In genomic region chr1:89804646-89805237, GRCh38 we compare ENCODE assay signal across 8 cellular contexts. TPM values are rescaled to one million over a fixed set of nuclear protein-coding genes. Genes with fewer than 3 reads are reported as not detected.
DNase-seq lines count a peak whose midpoint lies in the region; ATAC-seq and TF ChIP-seq lines count a peak whose summit lies in the region.

No MANE protein-coding gene starts in this region.

- TF ChIP-seq POLR2A in testis (IDR thresholded peaks at IDR 0.05), result no peak

- H3K4me1 Mint-ChIP-seq in activated T-helper 1 cell treated with anti-CD3 and anti-CD28 coated beads, Interleukin-12 subunit alpha, Interleukin-12 subunit beta, Interleukin-2, Interleukin-4 antibody, amounts not matched to agents 30 ng/mL and 10 ng/mL and 1 ng/mL, durations not matched to agents 14 hours and 24 hours and 36 hours (ENCODE audit: low read depth), result peaks cover 7% of the 10 kb centered on the region

- TF ChIP-seq CTCF in LNCaP clone FGC (IDR thresholded peaks at IDR 0.05; ENCODE audit: control insufficient read depth, extremely low read depth, insufficient read depth), result peak; percentile 96
- TF ChIP-seq CTCF in RWPE2 (IDR thresholded peaks at IDR 0.05; ENCODE audit: poor library complexity, severe bottlenecking), result peak; percentile 98
- TF ChIP-seq CTCF in testis (IDR thresholded peaks at IDR 0.05), result peak; percentile 79 to 86 (median 80)

- no peaks in the 10 kb centered on the region for H3K36me3 Mint-ChIP-seq in activated T-helper 1 cell treated with anti-CD3 and anti-CD28 coated beads, Interleukin-12 subunit alpha, Interleukin-12 subunit beta, Interleukin-2, Interleukin-4 antibody, amounts not matched to agents 30 ng/mL and 10 ng/mL and 1 ng/mL, durations not matched to agents 14 hours and 24 hours and 36 hours (ENCODE audit: low read depth)

- H3K4me3 ChIP-seq in LNCaP clone FGC (ENCODE audit: low read depth, low read length) (no peak overlapping the region), RWPE2 (ENCODE audit: severe bottlenecking) (no peak overlapping the region), testis (no peak overlapping the region)

- ATAC-seq in GM21737 (IDR thresholded peaks at IDR 0.05; ENCODE audit: unreplicated experiment), result peak; percentile 80
- ATAC-seq in RWPE2 (ENCODE audit: low read depth), result peak; percentile 73

- intact Hi-C loops in activated T-helper 1 cell treated with anti-CD3 and anti-CD28 coated beads, Interleukin-12 subunit alpha, Interleukin-12 subunit beta, Interleukin-2, Interleukin-4 antibody, amounts not matched to agents 30 ng/mL and 10 ng/mL and 1 ng/mL, durations not matched to agents 14 hours and 24 hours and 36 hours (cut with micrococcal nuclease), result loop anchor here (1.0 to 2.0 kb wide), 5 partner anchors 16 to 190 kb away; partner anchors contain the start of genes LRRC8D and ZNF326
- intact Hi-C loops in testis (cut with DNase I; ENCODE audit: low total_unique reads), result loop anchor here (10.0 kb wide), 1 partner anchor 180 kb away; no protein-coding TSS in a partner anchor

- no peak overlapping the region for H3K4me3 Mint-ChIP-seq in activated T-helper 1 cell treated with anti-CD3 and anti-CD28 coated beads, Interleukin-12 subunit alpha, Interleukin-12 subunit beta, Interleukin-2, Interleukin-4 antibody, amounts not matched to agents 30 ng/mL and 10 ng/mL and 1 ng/mL, durations not matched to agents 14 hours and 24 hours and 36 hours

- H3K4me1 ChIP-seq in RWPE2 (ENCODE audit: insufficient read depth, poor library complexity, severe bottlenecking) (peaks cover 14% of the 10 kb centered on the region), testis (no peaks in the 10 kb centered on the region)

- H3K9me3 ChIP-seq in RWPE2 (ENCODE audit: severe bottlenecking), result no peaks in the 10 kb centered on the region
- H3K9me3 ChIP-seq in testis, result no peaks in the 10 kb centered on the region

- WGBS in testis, 2 donors, result 0% methylated on average over 4 of the region's 4 CpGs

- peaks cover 4% of the 10 kb centered on the region for H3K27me3 Mint-ChIP-seq in activated T-helper 1 cell treated with anti-CD3 and anti-CD28 coated beads, Interleukin-12 subunit alpha, Interleukin-12 subunit beta, Interleukin-2, Interleukin-4 antibody, amounts not matched to agents 30 ng/mL and 10 ng/mL and 1 ng/mL, durations not matched to agents 14 hours and 24 hours and 36 hours (ENCODE audit: insufficient read depth)

- H3K27me3 ChIP-seq in RWPE2 (ENCODE audit: insufficient read depth, poor library complexity, severe bottlenecking), result no peaks in the 10 kb centered on the region
- no peaks in the 10 kb centered on the region for H3K27me3 ChIP-seq in testis

- DNase-seq in DMS79 treated with DMSO at 0.1 percent for 48 hours (lab: John Stamatoyannopoulos, UW), result peak; percentile 72
- peak; percentile 52 for DNase-seq in LNCaP clone FGC (ENCODE audit: low read depth)
- no peak for DNase-seq in RWPE2 (ENCODE audit: low spot score)
- DNase-seq in activated T-helper 1 cell treated with anti-CD3 and anti-CD28 coated beads, Interleukin-12 subunit alpha, Interleukin-12 subunit beta, Interleukin-2, Interleukin-4 antibody, amounts not matched to agents 30 ng/mL and 10 ng/mL and 1 ng/mL, durations not matched to agents 14 hours and 24 hours and 36 hours (ENCODE audit: low spot score), result peak; percentile 71
- peak; percentile 78 for DNase-seq in fibroblast of the conjunctiva (ENCODE audit: low read depth)
- DNase-seq in nucleus accumbens (lab: John Stamatoyannopoulos, UW), result peak in 53 of 56 donors; percentile 16 to 96 (median 77)
- peak; percentile 96 for DNase-seq in testis

- H3K27ac Mint-ChIP-seq in activated T-helper 1 cell treated with anti-CD3 and anti-CD28 coated beads, Interleukin-12 subunit alpha, Interleukin-12 subunit beta, Interleukin-2, Interleukin-4 antibody, amounts not matched to agents 30 ng/mL and 10 ng/mL and 1 ng/mL, durations not matched to agents 14 hours and 24 hours and 36 hours, result no peak overlapping the region

- H3K27ac ChIP-seq in RWPE2 (ENCODE audit: poor library complexity, severe bottlenecking) (no peak overlapping the region), testis (no peak overlapping the region)

- no peaks in the 10 kb centered on the region for H3K9me3 Mint-ChIP-seq in activated T-helper 1 cell treated with anti-CD3 and anti-CD28 coated beads, Interleukin-12 subunit alpha, Interleukin-12 subunit beta, Interleukin-2, Interleukin-4 antibody, amounts not matched to agents 30 ng/mL and 10 ng/mL and 1 ng/mL, durations not matched to agents 14 hours and 24 hours and 36 hours

- no peaks in the 10 kb centered on the region for H3K36me3 ChIP-seq in RWPE2 (ENCODE audit: low read depth)
- no peaks in the 10 kb centered on the region for H3K36me3 ChIP-seq in testis (ENCODE audit: low read depth, missing control alignments)

RNA-seq across cellular contexts. Expression of gene LRRC8D, which starts 16.1 kb away (rescaled TPM):
- total RNA-seq in activated T-helper 1 cell treated with anti-CD3 and anti-CD28 coated beads, Interleukin-12 subunit alpha, Interleukin-12 subunit beta, Interleukin-2, Interleukin-4 antibody, amounts not matched to agents 30 ng/mL and 10 ng/mL and 1 ng/mL, durations not matched to agents 14 hours and 24 hours and 36 hours, result 43.3 and 45.0 TPM in 2 replicates
- 10 to 100 TPM; 41.1 to 46.1 TPM for total RNA-seq in testis
- polyA plus RNA-seq in testis (ENCODE audit: insufficient read depth, low read depth, low replicate concordance), result 20.8 TPM
